Comparison of ENCODE assay signal across 8 cellular contexts in the genomic region with DNA sequence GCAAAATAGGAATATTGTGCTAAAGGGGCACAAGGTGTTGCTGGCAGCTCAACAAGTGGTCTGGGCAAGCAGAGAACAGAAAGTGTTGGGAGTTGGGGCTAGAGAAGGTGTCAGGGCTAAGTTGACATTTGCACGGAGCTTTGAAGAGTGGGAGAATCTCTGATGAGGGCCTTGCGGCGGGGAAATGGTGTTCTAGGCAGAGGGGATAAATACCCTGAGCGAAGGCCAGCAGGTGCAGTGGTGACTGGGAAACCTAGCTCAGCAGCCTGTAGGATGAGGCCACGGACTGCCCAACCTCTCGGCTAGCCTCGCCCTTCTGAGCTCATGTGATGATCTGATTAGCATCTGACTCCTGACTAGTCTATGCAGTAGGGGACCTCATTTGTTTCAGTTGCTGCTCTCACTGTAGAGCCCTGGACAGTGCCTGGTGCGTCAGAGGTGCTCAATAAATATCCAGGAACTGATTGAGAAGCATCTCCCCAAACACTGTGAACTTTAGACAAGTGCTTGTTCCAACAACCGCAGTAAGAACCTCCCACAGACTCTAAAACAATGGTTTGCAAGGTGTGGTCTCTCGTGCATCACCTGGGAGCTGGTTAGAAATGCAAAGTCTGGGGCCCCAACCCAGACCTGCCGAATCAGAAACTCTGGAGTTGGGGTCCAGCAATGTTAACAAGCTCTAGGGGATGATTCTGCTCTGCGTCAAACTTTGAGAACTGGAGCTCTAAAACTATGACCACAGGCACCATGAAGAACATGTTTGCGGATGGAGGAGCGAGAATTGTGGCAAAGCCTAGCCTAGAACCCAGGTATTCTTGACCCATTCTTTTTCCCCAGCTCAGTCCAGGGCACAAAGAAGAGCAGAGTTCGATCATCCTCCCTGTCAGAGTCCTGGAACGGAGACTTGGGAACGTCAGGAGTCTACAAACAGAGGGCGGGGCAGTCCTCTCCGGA. TPM values are rescaled to one million over a fixed set of nuclear protein-coding genes. Genes with fewer than 3 reads are reported as not detected.
A peak's percentile ranks its signal among the peaks of the same experiment; 100 is the strongest.
DNase-seq lines count a peak whose midpoint lies in the region; ATAC-seq, FAIRE-seq and TF ChIP-seq lines count a peak whose summit lies in the region.

No MANE protein-coding gene starts in this region.

- peaks cover 11% of the 10 kb centered on the region for H3K4me1 ChIP-seq in testis

- no peak for ATAC-seq in left cardiac atrium
- no peak for ATAC-seq in activated CD8-positive, alpha-beta T cell treated with anti-CD3 and anti-CD28 coated beads for 36 hours
- no peak for ATAC-seq in HG02571 (IDR thresholded peaks at IDR 0.05; ENCODE audit: unreplicated experiment)

- POLR2A ChIA-PET in activated CD8-positive, alpha-beta T cell treated with anti-CD3 and anti-CD28 coated beads for 36 hours (lab: Charles Lee), result no interaction called here

- H3K4me3 ChIP-seq in testis, result peak overlapping the region; percentile 55 to 58

- intact Hi-C loops in cardiac septum (cut with DNase I) (loop anchor here (2.0 kb wide), 1 partner anchor 26 kb away; no protein-coding TSS in a partner anchor), left cardiac atrium (cut with DNase I) (no loop called here), testis (cut with DNase I; ENCODE audit: low total_unique reads) (no loop called here)
- intact Hi-C loops in activated CD8-positive, alpha-beta T cell treated with anti-CD3 and anti-CD28 coated beads for 36 hours (cut with micrococcal nuclease), result no loop called here

- no peak overlapping the region for H3K27ac Mint-ChIP-seq in activated CD8-positive, alpha-beta T cell treated with anti-CD3 and anti-CD28 coated beads for 36 hours

- TF ChIP-seq POLR2A in testis (IDR thresholded peaks at IDR 0.05), result no peak
- no peak for TF ChIP-seq POLR2A in H54 (IDR thresholded peaks at IDR 0.05; ENCODE audit: low read depth, low read length)

- no peak overlapping the region for H3K27ac ChIP-seq in testis

- H3K4me3 Mint-ChIP-seq in activated CD8-positive, alpha-beta T cell treated with anti-CD3 and anti-CD28 coated beads for 36 hours, result peak overlapping the region; percentile 55

- no peak for TF ChIP-seq CTCF in activated CD8-positive, alpha-beta T cell treated with anti-CD3 and anti-CD28 coated beads for 36 hours (IDR thresholded peaks at IDR 0.05)
- TF ChIP-seq CTCF in testis (IDR thresholded peaks at IDR 0.05), result no peak

- no peaks in the 10 kb centered on the region for H3K9me3 Mint-ChIP-seq in activated CD8-positive, alpha-beta T cell treated with anti-CD3 and anti-CD28 coated beads for 36 hours

- H3K36me3 ChIP-seq in testis (ENCODE audit: low read depth, missing control alignments), result no peaks in the 10 kb centered on the region

- H3K9me3 ChIP-seq in testis, result no peaks in the 10 kb centered on the region

- H3K4me1 Mint-ChIP-seq in activated CD8-positive, alpha-beta T cell treated with anti-CD3 and anti-CD28 coated beads for 36 hours (ENCODE audit: low read depth), result peaks cover 2% of the 10 kb centered on the region

- peaks cover 32% of the 10 kb centered on the region for H3K27me3 Mint-ChIP-seq in activated CD8-positive, alpha-beta T cell treated with anti-CD3 and anti-CD28 coated beads for 36 hours

- no peaks in the 10 kb centered on the region for H3K36me3 Mint-ChIP-seq in activated CD8-positive, alpha-beta T cell treated with anti-CD3 and anti-CD28 coated beads for 36 hours (ENCODE audit: low read depth)

- CTCF ChIA-PET in activated CD8-positive, alpha-beta T cell treated with anti-CD3 and anti-CD28 coated beads for 36 hours (lab: Charles Lee), result interaction anchor here (1.3 to 1.5 kb wide), 4 partner anchors 13 to 77 kb away, joined by 3 to 4 read pairs (median 3); no protein-coding TSS in a partner anchor

- no peaks in the 10 kb centered on the region for H3K27me3 ChIP-seq in testis

- FAIRE-seq in H54 (lab: Jason Lieb, UNC), result no peak

- WGBS in testis, 2 donors, result 36 to 51% methylated on average over 19 of the region's 19 CpGs

- peak; percentile 68 for DNase-seq in cardiac septum (ENCODE audit: low spot score)
- DNase-seq in left cardiac atrium, result no peak
- DNase-seq in activated CD8-positive, alpha-beta T cell treated with anti-CD3 and anti-CD28 coated beads for 36 hours, result no peak
- DNase-seq in kidney tubule cell (ENCODE audit: low spot score), result peak; percentile 37
- peak; percentile 14 for DNase-seq in testis
- DNase-seq in H54 (ENCODE audit: insufficient read length, low spot score), result no peak
- DNase-seq in stimulated activated CD4-positive, alpha-beta T cell treated with anti-CD3 and anti-CD28 coated beads, Interleukin-2, amount 100 ng/mL, for 24 hours, result no peak

RNA-seq across cellular contexts. Expression of a gene that starts 0.9 kb away (rescaled TPM):
- total RNA-seq in cardiac septum (2.0 TPM), left cardiac atrium (1 to 10 TPM; 1.8 to 2.9 TPM), testis (1 to 10 TPM; 3.8 to 4.5 TPM)
- under 1 TPM; 0.49 to 0.68 TPM for total RNA-seq in activated CD8-positive, alpha-beta T cell treated with anti-CD3 and anti-CD28 coated beads for 36 hours
- polyA plus RNA-seq in testis (ENCODE audit: insufficient read depth, low read depth, low replicate concordance), result 2.4 TPM

Comparison
In these comparisons a context has a peak if more than half of its experiments do, and no peak if none do; other contexts are left out.
1. DNase-seq: peak in cardiac septum (single experiment), kidney tubule cell (single experiment) and testis (single experiment); none in left cardiac atrium (single experiment), activated CD8-positive, alpha-beta T cell treated with anti-CD3 and anti-CD28 coated beads for 36 hours (single experiment), H54 (single experiment) and stimulated activated CD4-positive, alpha-beta T cell treated with anti-CD3 and anti-CD28 coated beads, Interleukin-2, amount 100 ng/mL, for 24 hours (0 of 2).